Comparison of ENCODE assay signal across 1 cellular context in the genomic region with DNA sequence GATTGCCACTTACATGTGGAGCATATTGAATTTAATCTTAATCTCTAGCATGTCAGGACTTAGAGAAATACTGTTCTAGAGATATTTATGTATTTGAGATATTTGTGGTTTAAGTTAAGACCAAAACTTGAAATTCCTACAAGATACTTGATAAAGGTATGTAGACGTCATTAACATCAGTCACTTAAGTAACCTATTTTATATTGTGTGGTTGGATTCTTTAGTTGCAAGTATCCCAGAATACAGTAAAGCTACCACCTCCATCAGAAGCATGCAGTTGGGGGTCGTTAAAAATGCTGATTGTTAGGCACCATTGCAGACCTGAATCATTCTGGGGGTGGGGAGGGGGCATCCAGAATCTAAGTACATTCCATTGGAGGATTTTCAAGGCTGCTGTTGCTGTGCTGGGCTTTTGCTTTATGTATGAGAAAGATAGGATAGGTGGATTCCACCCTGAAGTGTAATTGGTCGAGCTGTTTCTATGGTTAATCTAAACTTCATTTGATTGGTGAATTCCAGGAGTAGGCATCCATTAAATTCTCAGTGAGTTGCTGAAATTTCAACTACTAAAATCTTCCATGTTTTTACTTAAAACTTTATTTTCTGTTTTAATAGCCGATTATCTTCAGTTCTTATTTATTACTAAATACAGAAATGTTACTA.
TF ChIP-seq lines count a peak whose summit lies in the region.

No MANE protein-coding gene starts in this region.

TF ChIP-seq in GM23338, 12 proteins besides CTCF, POLR2A, EP300 and RAD21 (continued from another document):
- TF ChIP-seq, protein P1, sequence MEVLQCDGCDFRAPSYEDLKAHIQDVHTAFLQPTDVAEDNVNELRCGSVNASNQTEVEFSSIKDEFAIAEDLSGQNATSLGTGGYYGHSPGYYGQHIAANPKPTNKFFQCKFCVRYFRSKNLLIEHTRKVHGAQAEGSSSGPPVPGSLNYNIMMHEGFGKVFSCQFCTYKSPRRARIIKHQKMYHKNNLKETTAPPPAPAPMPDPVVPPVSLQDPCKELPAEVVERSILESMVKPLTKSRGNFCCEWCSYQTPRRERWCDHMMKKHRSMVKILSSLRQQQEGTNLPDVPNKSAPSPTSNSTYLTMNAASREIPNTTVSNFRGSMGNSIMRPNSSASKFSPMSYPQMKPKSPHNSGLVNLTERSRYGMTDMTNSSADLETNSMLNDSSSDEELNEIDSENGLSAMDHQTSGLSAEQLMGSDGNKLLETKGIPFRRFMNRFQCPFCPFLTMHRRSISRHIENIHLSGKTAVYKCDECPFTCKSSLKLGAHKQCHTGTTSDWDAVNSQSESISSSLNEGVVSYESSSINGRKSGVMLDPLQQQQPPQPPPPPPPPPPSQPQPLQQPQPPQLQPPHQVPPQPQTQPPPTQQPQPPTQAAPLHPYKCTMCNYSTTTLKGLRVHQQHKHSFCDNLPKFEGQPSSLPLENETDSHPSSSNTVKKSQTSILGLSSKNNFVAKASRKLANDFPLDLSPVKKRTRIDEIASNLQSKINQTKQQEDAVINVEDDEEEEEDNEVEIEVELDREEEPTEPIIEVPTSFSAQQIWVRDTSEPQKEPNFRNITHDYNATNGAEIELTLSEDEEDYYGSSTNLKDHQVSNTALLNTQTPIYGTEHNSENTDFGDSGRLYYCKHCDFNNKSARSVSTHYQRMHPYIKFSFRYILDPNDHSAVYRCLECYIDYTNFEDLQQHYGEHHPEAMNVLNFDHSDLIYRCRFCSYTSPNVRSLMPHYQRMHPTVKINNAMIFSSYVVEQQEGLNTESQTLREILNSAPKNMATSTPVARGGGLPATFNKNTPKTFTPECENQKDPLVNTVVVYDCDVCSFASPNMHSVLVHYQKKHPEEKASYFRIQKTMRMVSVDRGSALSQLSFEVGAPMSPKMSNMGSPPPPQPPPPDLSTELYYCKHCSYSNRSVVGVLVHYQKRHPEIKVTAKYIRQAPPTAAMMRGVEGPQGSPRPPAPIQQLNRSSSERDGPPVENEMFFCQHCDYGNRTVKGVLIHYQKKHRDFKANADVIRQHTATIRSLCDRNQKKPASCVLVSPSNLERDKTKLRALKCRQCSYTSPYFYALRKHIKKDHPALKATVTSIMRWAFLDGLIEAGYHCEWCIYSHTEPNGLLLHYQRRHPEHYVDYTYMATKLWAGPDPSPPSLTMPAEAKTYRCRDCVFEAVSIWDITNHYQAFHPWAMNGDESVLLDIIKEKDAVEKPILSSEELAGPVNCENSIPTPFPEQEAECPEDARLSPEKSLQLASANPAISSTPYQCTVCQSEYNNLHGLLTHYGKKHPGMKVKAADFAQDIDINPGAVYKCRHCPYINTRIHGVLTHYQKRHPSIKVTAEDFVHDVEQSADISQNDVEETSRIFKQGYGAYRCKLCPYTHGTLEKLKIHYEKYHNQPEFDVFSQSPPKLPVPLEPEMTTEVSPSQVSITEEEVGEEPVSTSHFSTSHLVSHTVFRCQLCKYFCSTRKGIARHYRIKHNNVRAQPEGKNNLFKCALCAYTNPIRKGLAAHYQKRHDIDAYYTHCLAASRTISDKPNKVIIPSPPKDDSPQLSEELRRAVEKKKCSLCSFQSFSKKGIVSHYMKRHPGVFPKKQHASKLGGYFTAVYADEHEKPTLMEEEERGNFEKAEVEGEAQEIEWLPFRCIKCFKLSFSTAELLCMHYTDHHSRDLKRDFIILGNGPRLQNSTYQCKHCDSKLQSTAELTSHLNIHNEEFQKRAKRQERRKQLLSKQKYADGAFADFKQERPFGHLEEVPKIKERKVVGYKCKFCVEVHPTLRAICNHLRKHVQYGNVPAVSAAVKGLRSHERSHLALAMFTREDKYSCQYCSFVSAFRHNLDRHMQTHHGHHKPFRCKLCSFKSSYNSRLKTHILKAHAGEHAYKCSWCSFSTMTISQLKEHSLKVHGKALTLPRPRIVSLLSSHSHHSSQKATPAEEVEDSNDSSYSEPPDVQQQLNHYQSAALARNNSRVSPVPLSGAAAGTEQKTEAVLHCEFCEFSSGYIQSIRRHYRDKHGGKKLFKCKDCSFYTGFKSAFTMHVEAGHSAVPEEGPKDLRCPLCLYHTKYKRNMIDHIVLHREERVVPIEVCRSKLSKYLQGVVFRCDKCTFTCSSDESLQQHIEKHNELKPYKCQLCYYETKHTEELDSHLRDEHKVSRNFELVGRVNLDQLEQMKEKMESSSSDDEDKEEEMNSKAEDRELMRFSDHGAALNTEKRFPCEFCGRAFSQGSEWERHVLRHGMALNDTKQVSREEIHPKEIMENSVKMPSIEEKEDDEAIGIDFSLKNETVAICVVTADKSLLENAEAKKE (CRISPR knock-in tag; IDR thresholded peaks at IDR 0.05) = no peak
